Comparison of ENCODE assay signal across 8 cellular contexts in the genomic region with DNA sequence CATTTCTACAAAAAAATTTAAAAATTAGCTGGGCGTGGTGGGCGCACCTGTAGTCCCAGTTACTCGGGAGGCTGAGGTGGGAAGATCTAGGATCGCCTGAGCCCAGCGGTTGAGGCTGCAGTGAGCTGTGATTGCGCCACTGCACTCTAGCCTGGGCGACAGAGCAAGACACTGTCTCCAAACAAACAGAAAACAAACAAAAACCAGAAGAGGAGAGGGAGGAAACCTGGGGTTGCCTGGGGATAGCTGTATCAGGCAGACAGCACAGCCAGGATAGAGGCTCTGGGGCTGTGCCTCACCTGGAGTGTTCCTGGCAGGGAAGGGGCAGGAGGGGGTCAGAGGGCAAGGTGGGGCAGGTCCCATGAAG. TPM values are rescaled to one million over a fixed set of nuclear protein-coding genes. Genes with fewer than 3 reads are reported as not detected.
DNase-seq lines count a peak whose midpoint lies in the region; ATAC-seq and TF ChIP-seq lines count a peak whose summit lies in the region.
"Had no signal": no experiment of that assay in that cellular context is flagged by ENCODE, and none has a peak within 500 bp of the region (broad histone marks: within the 10 kb centered on the region; RNA-seq: fewer than 3 reads in every experiment).

No MANE protein-coding gene starts in this region.

- no peaks in the 10 kb centered on the region for H3K36me3 ChIP-seq in colonic mucosa
- H3K36me3 ChIP-seq in neutrophil, result no peaks in the 10 kb centered on the region

- intact Hi-C loops in colonic mucosa (cut with DNase I), result no loop called here

- H3K9me3 ChIP-seq in colonic mucosa, result no peaks in the 10 kb centered on the region
- no peaks in the 10 kb centered on the region for H3K9me3 ChIP-seq in neutrophil

- H3K4me3 ChIP-seq in colonic mucosa, result no peak overlapping the region
- H3K4me3 ChIP-seq in neutrophil (ENCODE audit: low read depth in 1 of 2, low read length in 1 of 2), result no peak overlapping the region

- H3K27ac ChIP-seq in colonic mucosa (peak overlapping the region; percentile 22), neutrophil (peak overlapping the region; percentile 57), caudate nucleus (ENCODE audit: low read depth, low read length) (no peak overlapping the region)

- H3K27me3 ChIP-seq in colonic mucosa (no peaks in the 10 kb centered on the region), neutrophil (no peaks in the 10 kb centered on the region)

- DNase-seq in CD1c-positive myeloid dendritic cell (ENCODE audit: extremely low spot score) (peak; percentile 32), HuH-7.5 (ENCODE audit: low spot score) (peak; percentile 80), colonic mucosa (no peak), iPS-NIHi7 (ENCODE audit: extremely low spot score) (no peak), caudate nucleus (lab: John Stamatoyannopoulos, UW) (no peak)
- DNase-seq: NCI-H1048 had no signal

- TF ChIP-seq CTCF in colonic mucosa (IDR thresholded peaks at IDR 0.05) (no peak), neutrophil (IDR thresholded peaks at IDR 0.05) (no peak)

- peak overlapping the region in 1 of 2 donors; percentile 61 for H3K9ac ChIP-seq in colonic mucosa (ENCODE audit: low read depth in 2 of 2, low read length in 2 of 2)

- no peak for ATAC-seq in GM18873 (IDR thresholded peaks at IDR 0.05; ENCODE audit: low FRiP score, unreplicated experiment)

- H3K4me1 ChIP-seq in colonic mucosa, result peaks cover 22% of the 10 kb centered on the region
- peaks cover 75 to 80% of the 10 kb centered on the region in 2 experiments for H3K4me1 ChIP-seq in neutrophil (ENCODE audit: control insufficient read depth in 1 of 2, insufficient read depth in 1 of 2, low read depth in 1 of 2, low read length in 1 of 2)

RNA-seq across cellular contexts. Expression of a gene that starts 2.6 kb away (rescaled TPM):
- total RNA-seq in colonic mucosa, result 100 to 1,000 TPM; 135 to 245 TPM

RNA-seq across cellular contexts. Expression of a gene that starts 6.0 kb away (rescaled TPM):
- 100 to 1,000 TPM; 187 to 189 TPM for total RNA-seq in colonic mucosa

RNA-seq across cellular contexts. Expression of a gene that starts 30.8 kb away (rescaled TPM):
- total RNA-seq in colonic mucosa, result 10 to 100 TPM; 27.4 to 37.9 TPM

RNA-seq across cellular contexts. Expression of a gene that starts 57.9 kb away (rescaled TPM):
- 10 to 100 TPM; 23.9 to 31.6 TPM for total RNA-seq in colonic mucosa

Comparison
In these comparisons a context has a peak if more than half of its experiments do, and no peak if none do; other contexts are left out.
1. DNase-seq: peak in CD1c-positive myeloid dendritic cell (single experiment) and HuH-7.5 (single experiment); none in colonic mucosa (single experiment), iPS-NIHi7 (single experiment) and caudate nucleus (0 of 61).